10 cellular contexts compared by ENCODE assay signal in genomic region chr15:63044645-63045437, GRCh38. TPM values are rescaled to one million over a fixed set of nuclear protein-coding genes. Genes with fewer than 3 reads are reported as not detected.
DNase-seq lines count a peak whose midpoint lies in the region; ATAC-seq, FAIRE-seq and TF ChIP-seq lines count a peak whose summit lies in the region.
"Had no signal": no experiment of that assay in that cellular context is flagged by ENCODE, and none has a peak within 500 bp of the region (broad histone marks: within the 10 kb centered on the region; RNA-seq: fewer than 3 reads in every experiment).

No MANE protein-coding gene starts in this region.

- POLR2A ChIA-PET in endothelial cell of umbilical vein (lab: Charles Lee), result interaction anchor here (0.6 to 6.6 kb wide), 8 partner anchors 9 to 263 kb away, joined by 3 to 70 read pairs (median 4); no protein-coding TSS in a partner anchor

- H3K79me2 ChIP-seq in endothelial cell of umbilical vein (ENCODE audit: control insufficient read depth, insufficient read depth, low read length), result peaks cover 64% of the 10 kb centered on the region

- peak overlapping the region; percentile 96 for H3K4me2 ChIP-seq in endothelial cell of umbilical vein (ENCODE audit: insufficient read depth, low read length)

- H3K9me1 ChIP-seq in endothelial cell of umbilical vein (replicated peaks; ENCODE audit: control insufficient read depth, extremely low read depth, insufficient read depth, low read length), result no peaks in the 10 kb centered on the region

- no peak overlapping the region for H2AFZ ChIP-seq in endothelial cell of umbilical vein (ENCODE audit: low read depth, low read length)

- intact Hi-C loops in Right ventricle myocardium inferior (cut with DNase I), result loop anchor here (1.0 to 5.0 kb wide), 3 partner anchors 88 to 263 kb away; no protein-coding TSS in a partner anchor
- intact Hi-C loops in endothelial cell of umbilical vein (cut with micrococcal nuclease), result no loop called here
- intact Hi-C loops in mucosa of descending colon (cut with DNase I, micrococcal nuclease), result loop anchor here (5.0 to 10.0 kb wide), 3 partner anchors 47 to 200 kb away; no protein-coding TSS in a partner anchor

- DNase-seq in cardiac muscle cell (ENCODE audit: low read depth in 1 of 2, low spot score in 1 of 2) (peak in 1 of 2 donors; percentile 87), Right ventricle myocardium inferior (ENCODE audit: missing footprints) (no peak), endothelial cell of umbilical vein (ENCODE audit: low read depth, low spot score) (peak; percentile 43), mucosa of descending colon (no peak), NCI-H2029 treated with DMSO at 0.1 percent for 48 hours (lab: John Stamatoyannopoulos, UW) (no peak)
- DNase-seq in activated T-cell treated with anti-CD3 and anti-CD28 coated beads, Interleukin-2, amount 50 U/mL, for 48 hours, result no peak
- no peak for DNase-seq in activated T-cell treated with anti-CD3 and anti-CD28 coated beads, Interleukin-2, amount 50 U/mL, for 1 hour
- DNase-seq: AML-193, MV-4-11 had no signal

- no peak for ATAC-seq in Right ventricle myocardium inferior
- no peak for ATAC-seq in mucosa of descending colon
- no peak for ATAC-seq in HG03025 (IDR thresholded peaks at IDR 0.05; ENCODE audit: low FRiP score, unreplicated experiment)

- peak overlapping the region; percentile 96 for H3K4me3 ChIP-seq in cardiac muscle cell
- peak overlapping the region; percentile 77 to 95 (median 83) for H3K4me3 ChIP-seq in endothelial cell of umbilical vein (replicated peaks in 1 of 3; ENCODE audit: insufficient read depth in 1 of 3, low read depth in 1 of 3, low read length in 3 of 3)
- peak overlapping the region; percentile 64 for H3K4me3 ChIP-seq in mucosa of descending colon

- no peaks in the 10 kb centered on the region for H3K27me3 ChIP-seq in cardiac muscle cell
- H3K27me3 ChIP-seq in endothelial cell of umbilical vein (ENCODE audit: control insufficient read depth in 2 of 2, insufficient read depth in 2 of 2, low read length in 2 of 2), result no peaks in the 10 kb centered on the region

- no peaks in the 10 kb centered on the region for H4K20me1 ChIP-seq in endothelial cell of umbilical vein (replicated peaks; ENCODE audit: control insufficient read depth, extremely low read depth, insufficient read depth, low read length)

- H3K4me1 ChIP-seq in cardiac muscle cell (ENCODE audit: low read depth), result peaks cover 44% of the 10 kb centered on the region
- H3K4me1 ChIP-seq in endothelial cell of umbilical vein (ENCODE audit: control insufficient read depth, extremely low read depth, insufficient read depth, low read length), result peaks cover 49% of the 10 kb centered on the region
- H3K4me1 ChIP-seq in mucosa of descending colon (ENCODE audit: low read depth), result peaks cover 19% of the 10 kb centered on the region

- H3K36me3 ChIP-seq in cardiac muscle cell, result peaks cover 44% of the 10 kb centered on the region
- H3K36me3 ChIP-seq in endothelial cell of umbilical vein (ENCODE audit: control insufficient read depth in 2 of 2, extremely low read depth in 1 of 2, insufficient read depth in 2 of 2, low read length in 2 of 2), result peaks cover 2 to 8% of the 10 kb centered on the region in 2 experiments
- no peaks in the 10 kb centered on the region for H3K36me3 ChIP-seq in mucosa of descending colon (ENCODE audit: low read depth)

- TF ChIP-seq POLR2A in endothelial cell of umbilical vein (IDR thresholded peaks at IDR 0.05; ENCODE audit: low read depth, low read length), result no peak

- CTCF ChIA-PET in endothelial cell of umbilical vein (lab: Charles Lee), result interaction anchor here (0.8 to 5.5 kb wide), 7 partner anchors 88 to 262 kb away, joined by 3 to 48 read pairs (median 5); no protein-coding TSS in a partner anchor

- H3K27ac ChIP-seq in cardiac muscle cell, result peak overlapping the region; percentile 100
- H3K27ac ChIP-seq in endothelial cell of umbilical vein (ENCODE audit: insufficient read depth, low read depth, low read length), result peak overlapping the region; percentile 87

- H3K9ac ChIP-seq in endothelial cell of umbilical vein (replicated peaks; ENCODE audit: extremely low read depth, insufficient read depth, low read length), result peak overlapping the region; percentile 97

- no peak for TF ChIP-seq CTCF in cardiac muscle cell (IDR thresholded peaks at IDR 0.05; ENCODE audit: low read depth, low read length)
- TF ChIP-seq CTCF in endothelial cell of umbilical vein (IDR thresholded peaks at IDR 0.05; ENCODE audit: extremely low read depth in 1 of 2, insufficient read depth in 1 of 2, low read depth in 1 of 2, low read length in 2 of 2), result no peak
- TF ChIP-seq CTCF in mucosa of descending colon (IDR thresholded peaks at IDR 0.05), result no peak

- dilution Hi-C loops in endothelial cell of umbilical vein (cut with MboI; ENCODE audit: extremely low pct_ligation_motif_present, low sequenced_read_pairs), result no loop called here

- H3K9me3 ChIP-seq in cardiac muscle cell (ENCODE audit: low read depth) (no peaks in the 10 kb centered on the region), endothelial cell of umbilical vein (replicated peaks; ENCODE audit: control insufficient read depth, insufficient read depth, low read length) (no peaks in the 10 kb centered on the region), mucosa of descending colon (no peaks in the 10 kb centered on the region)

- no TSS peak for BruUV-seq in endothelial cell of umbilical vein (replicated peaks; lab: Mats Ljungman, UMichigan)

- no peak for FAIRE-seq in endothelial cell of umbilical vein (lab: Jason Lieb, UNC)

TF ChIP-seq in endothelial cell of umbilical vein, 7 proteins besides CTCF, POLR2A, EP300 and RAD21:
- TF ChIP-seq EZH2 (IDR thresholded peaks at IDR 0.05; ENCODE audit: borderline replicate concordance, low read depth, low read length, severe bottlenecking), result no peak
- TF ChIP-seq MYC (IDR thresholded peaks at IDR 0.05; ENCODE audit: low read depth, low read length), result no peak
- TF ChIP-seq GATA2 (IDR thresholded peaks at IDR 0.05; ENCODE audit: insufficient read depth, insufficient read length, low read depth, low read length), result no peak
- no peak for TF ChIP-seq MAX (IDR thresholded peaks at IDR 0.05; ENCODE audit: insufficient read depth, insufficient read length)
- no peak for TF ChIP-seq FOS (IDR thresholded peaks at IDR 0.05; ENCODE audit: borderline replicate concordance, insufficient read depth, low read length)
- TF ChIP-seq POLR2AphosphoS5 (IDR thresholded peaks at IDR 0.05; ENCODE audit: insufficient read depth, low read depth, low read length), result no peak
- no peak for TF ChIP-seq JUN (IDR thresholded peaks at IDR 0.05; ENCODE audit: borderline replicate concordance, insufficient read depth, insufficient read length, low read depth)

RNA-seq across cellular contexts. Expression of gene TPM1, which starts 2.3 kb away (rescaled TPM):
- total RNA-seq in cardiac muscle cell (6,553 and 8,453 TPM in 2 replicates), Right ventricle myocardium inferior (13,805 TPM), endothelial cell of umbilical vein (558 and 678 TPM in 2 replicates), mucosa of descending colon (1,000 to 10,000 TPM in 1 of 3 donors, 100 to 1,000 TPM in 2; 613 to 1,704 (median 696) TPM)
- polyA plus RNA-seq in cardiac muscle cell (7,519 and 10,138 TPM in 2 replicates), endothelial cell of umbilical vein (518 and 528 TPM in 2 replicates)
- polyA plus RNA-seq in endothelial cell of umbilical vein (2011; cell fraction: cytosol; rRNA removed), result 740 and 824 TPM in 2 replicates
- polyA plus RNA-seq in endothelial cell of umbilical vein (2011; cell fraction: nucleus; rRNA removed), result 2,079 and 2,156 TPM in 2 replicates
- polyA plus RNA-seq in endothelial cell of umbilical vein (2012), result 679 and 811 TPM in 2 replicates
- 828 and 932 TPM in 2 replicates for polyA minus RNA-seq in endothelial cell of umbilical vein
- polyA minus RNA-seq in endothelial cell of umbilical vein (2011; cell fraction: cytosol; rRNA and poly(A)+ RNA removed), result 30.8 TPM
- 2,251 and 2,264 TPM in 2 replicates for polyA minus RNA-seq in endothelial cell of umbilical vein (2011; cell fraction: nucleus; rRNA and poly(A)+ RNA removed)
